In genomic region chr3:37806505-37807291, GRCh38 we compare ENCODE assay signal across 14 cellular contexts. TPM values are rescaled to one million over a fixed set of nuclear protein-coding genes. Genes with fewer than 3 reads are reported as not detected.
DNase-seq lines count a peak whose midpoint lies in the region; ATAC-seq and TF ChIP-seq lines count a peak whose summit lies in the region.
"Had no signal": no experiment of that assay in that cellular context is flagged by ENCODE, and none has a peak within 500 bp of the region (broad histone marks: within the 10 kb centered on the region; RNA-seq: fewer than 3 reads in every experiment).

No MANE protein-coding gene starts in this region.

- no peaks in the 10 kb centered on the region for H3K36me3 Mint-ChIP-seq in stimulated activated memory B cell treated with anti-CD40 and anti-IgM and Interleukin-4, amounts not matched to agents 10 μg/mL and 1 μg/mL and 100 μg/mL, for 72 hours

- H3K4me3 ChIP-seq in body of pancreas (no peak overlapping the region), left lung (no peak overlapping the region)
- H3K4me3 ChIP-seq: coronary artery, prostate gland, tibial artery had no signal

- peak; percentile 51 to 87 for DNase-seq in NCI-H524 (lab: John Stamatoyannopoulos, UW)
- DNase-seq in left colon = peak in 1 of 2 donors; percentile 27
- DNase-seq in body of pancreas = no peak
- DNase-seq in kidney glomerular epithelial cell (lab: John Stamatoyannopoulos, UW) = no peak
- DNase-seq in left lung = no peak
- DNase-seq: NCI-H1048; NCI-H2029 treated with DMSO at 0.1 percent for 48 hours; NCI-H446 treated with DMSO at 0.1 percent for 48 hours; stimulated activated CD4-positive, alpha-beta T cell treated with anti-CD3 and anti-CD28 coated beads, Interleukin-12 subunit alpha, Interleukin-12 subunit beta, amount 100 ng/mL, for 4 hours; tibial artery had no signal

- H3K4me1 Mint-ChIP-seq in stimulated activated memory B cell treated with anti-CD40 and anti-IgM and Interleukin-4, amounts not matched to agents 10 μg/mL and 1 μg/mL and 100 μg/mL, for 72 hours = no peaks in the 10 kb centered on the region

- intact Hi-C loops in left colon (cut with DNase I, micrococcal nuclease) (no loop called here), body of pancreas (cut with DNase I) (no loop called here), left lung (cut with DNase I) (no loop called here)

- H3K27me3 Mint-ChIP-seq in stimulated activated memory B cell treated with anti-CD40 and anti-IgM and Interleukin-4, amounts not matched to agents 10 μg/mL and 1 μg/mL and 100 μg/mL, for 72 hours = peaks cover 20% of the 10 kb centered on the region

- no peak for TF ChIP-seq POLR2A in body of pancreas (IDR thresholded peaks at IDR 0.05)

- H3K27me3 ChIP-seq in body of pancreas (no peaks in the 10 kb centered on the region), left lung (no peaks in the 10 kb centered on the region)
- H3K27me3 ChIP-seq: tibial artery had no signal

- no peaks in the 10 kb centered on the region for H3K4me1 ChIP-seq in body of pancreas
- H3K4me1 ChIP-seq in left lung = no peaks in the 10 kb centered on the region

- no peaks in the 10 kb centered on the region for H3K9me3 ChIP-seq in body of pancreas
- no peaks in the 10 kb centered on the region for H3K9me3 ChIP-seq in left lung
- H3K9me3 ChIP-seq: prostate gland, tibial artery had no signal

- no peak overlapping the region for H3K27ac Mint-ChIP-seq in stimulated activated memory B cell treated with anti-CD40 and anti-IgM and Interleukin-4, amounts not matched to agents 10 μg/mL and 1 μg/mL and 100 μg/mL, for 72 hours

- ATAC-seq in left colon (peak; percentile 72), body of pancreas (no peak), left lung (no peak)
- peak; percentile 3 for ATAC-seq in stimulated activated memory B cell treated with anti-CD40 and anti-IgM and Interleukin-4, amounts not matched to agents 10 μg/mL and 1 μg/mL and 100 μg/mL, for 72 hours

- H3K4me3 Mint-ChIP-seq in stimulated activated memory B cell treated with anti-CD40 and anti-IgM and Interleukin-4, amounts not matched to agents 10 μg/mL and 1 μg/mL and 100 μg/mL, for 72 hours = no peak overlapping the region

- H3K9me3 Mint-ChIP-seq in stimulated activated memory B cell treated with anti-CD40 and anti-IgM and Interleukin-4, amounts not matched to agents 10 μg/mL and 1 μg/mL and 100 μg/mL, for 72 hours = no peaks in the 10 kb centered on the region

- WGBS in body of pancreas, 2 donors = 74 to 78% methylated on average over 10 to 11 of the region's 11 CpGs

- peak overlapping the region; percentile 2 for H3K27ac ChIP-seq in angular gyrus (ENCODE audit: low read depth, low read length)
- no peak overlapping the region for H3K27ac ChIP-seq in body of pancreas
- no peak overlapping the region for H3K27ac ChIP-seq in left lung
- H3K27ac ChIP-seq: coronary artery, prostate gland, tibial artery had no signal

- H3K36me3 ChIP-seq in body of pancreas (replicated peaks in 1 of 2; ENCODE audit: insufficient read depth in 1 of 2, low read depth in 2 of 2) = no peaks in the 10 kb centered on the region
- peaks cover 0 to 20% of the 10 kb centered on the region in 2 donors for H3K36me3 ChIP-seq in left lung
- H3K36me3 ChIP-seq: prostate gland had no signal

- TF ChIP-seq CTCF in body of pancreas (IDR thresholded peaks at IDR 0.05) (no peak), left lung (IDR thresholded peaks at IDR 0.05) (no peak)

RNA-seq across cellular contexts. Expression of gene CTDSPL, which starts 55.0 kb away (rescaled TPM):
- 10 to 100 TPM; 75.5 to 80.0 TPM for total RNA-seq in left colon
- total RNA-seq in body of pancreas = 10 to 100 TPM; 23.6 to 25.4 TPM
- total RNA-seq in left lung = 10 to 100 TPM; 46.9 to 74.4 TPM

Comparison
In these comparisons a context has a peak if more than half of its experiments do, and no peak if none do; other contexts are left out.
1. DNase-seq: peak in NCI-H524 (2 of 2); none in body of pancreas (0 of 4), kidney glomerular epithelial cell (single experiment) and left lung (0 of 2).
2. ATAC-seq: peak in left colon (single experiment) and stimulated activated memory B cell treated with anti-CD40 and anti-IgM and Interleukin-4, amounts not matched to agents 10 μg/mL and 1 μg/mL and 100 μg/mL, for 72 hours (single experiment); none in body of pancreas (single experiment) and left lung (single experiment).